ENCODE assay signal across 8 cellular contexts in the genomic region with DNA sequence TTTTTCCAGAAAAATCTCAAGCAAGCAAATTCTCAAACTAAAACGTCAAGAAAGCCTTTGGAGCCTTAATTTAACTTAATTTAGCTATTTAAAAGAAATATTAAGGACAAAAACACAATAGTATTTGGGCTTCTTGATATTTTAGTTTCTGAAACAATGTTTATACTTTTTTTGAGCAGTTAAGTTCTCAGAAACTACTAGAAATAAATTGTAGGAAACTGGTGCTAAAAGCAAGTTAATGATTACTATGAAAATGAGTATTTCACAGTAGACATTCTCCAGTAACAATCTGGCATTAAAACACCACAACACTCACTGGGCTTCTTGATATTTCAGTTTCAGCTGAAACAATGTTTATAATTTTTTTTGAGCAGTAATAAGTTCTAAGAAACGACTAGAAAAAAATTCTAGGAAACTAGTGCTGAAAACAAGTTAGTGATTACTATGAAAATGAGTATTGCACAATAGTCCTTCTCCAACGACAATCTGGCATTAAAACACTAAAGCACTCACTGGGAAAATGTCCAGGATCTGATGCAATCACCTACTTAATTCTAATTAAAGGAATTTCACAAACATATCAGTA. TPM values are rescaled to one million over a fixed set of nuclear protein-coding genes. Genes with fewer than 3 reads are reported as not detected.
A peak's percentile ranks its signal among the peaks of the same experiment; 100 is the strongest.
DNase-seq lines count a peak whose midpoint lies in the region; ATAC-seq, FAIRE-seq and TF ChIP-seq lines count a peak whose summit lies in the region.

No MANE protein-coding gene starts in this region.

- H3K27me3 ChIP-seq in breast epithelium (no peaks in the 10 kb centered on the region), lower lobe of right lung (ENCODE audit: low read depth) (no peaks in the 10 kb centered on the region)

- H3K4me1 ChIP-seq in breast epithelium, result peaks cover 0 to 22% of the 10 kb centered on the region in 2 donors
- H3K4me1 ChIP-seq in lower lobe of right lung, result peaks cover 48% of the 10 kb centered on the region

- intact Hi-C loops in breast epithelium (cut with DNase I; ENCODE audit: low total_unique reads) (no loop called here), lower lobe of right lung (cut with DNase I) (no loop called here)

- peak overlapping the region; percentile 36 for H3K4me3 ChIP-seq in LNCaP clone FGC (ENCODE audit: low read depth, low read length)
- H3K4me3 ChIP-seq in breast epithelium, result no peak overlapping the region
- no peak overlapping the region for H3K4me3 ChIP-seq in lower lobe of right lung

- H3K27ac ChIP-seq in breast epithelium, result peak overlapping the region; percentile 8 to 66
- H3K27ac ChIP-seq in lower lobe of right lung, result peak overlapping the region; percentile 20

- FAIRE-seq in GM12892 (lab: Jason Lieb, UNC), result no peak

- no peak for TF ChIP-seq POLR2A in breast epithelium (IDR thresholded peaks at IDR 0.05)
- no peak for TF ChIP-seq POLR2A in GM12892 (IDR thresholded peaks at IDR 0.05; ENCODE audit: low read depth, low read length)

- ATAC-seq in lower lobe of right lung (peak in 1 of 2 donors; percentile 69), GM19455 (IDR thresholded peaks at IDR 0.05; ENCODE audit: unreplicated experiment) (no peak)

- H3K36me3 ChIP-seq in breast epithelium (no peaks in the 10 kb centered on the region), lower lobe of right lung (no peaks in the 10 kb centered on the region)

- H3K9me3 ChIP-seq in breast epithelium (no peaks in the 10 kb centered on the region), lower lobe of right lung (no peaks in the 10 kb centered on the region)

- TF ChIP-seq CTCF in LNCaP clone FGC (IDR thresholded peaks at IDR 0.05; ENCODE audit: control insufficient read depth, extremely low read depth, insufficient read depth) (no peak), breast epithelium (IDR thresholded peaks at IDR 0.05) (no peak), lower lobe of right lung (IDR thresholded peaks at IDR 0.05) (no peak)

- DNase-seq in AML-193 (lab: John Stamatoyannopoulos, UW) (peak; percentile 70 to 72), LNCaP clone FGC (ENCODE audit: low read depth) (peak; percentile 59), breast epithelium (ENCODE audit: low spot score in 2 of 2) (peak in 1 of 2 donors; percentile 38), lower lobe of right lung (no peak), NCI-H1417 treated with DMSO at 0.1 percent for 48 hours (lab: John Stamatoyannopoulos, UW) (no peak), GM12892 (ENCODE audit: insufficient read length) (no peak)
- DNase-seq in activated CD4-positive, alpha-beta T cell treated with anti-CD3 and anti-CD28 coated beads for 48 hours, result no peak

RNA-seq across cellular contexts. Expression of a gene that starts 45.1 kb away (rescaled TPM):
- total RNA-seq in breast epithelium, result 10 to 100 TPM; 35.4 to 62.2 (median 50.1) TPM
- 66.5 TPM for total RNA-seq in lower lobe of right lung
- polyA plus RNA-seq in GM12892 (2012; ENCODE audit: missing spikeins), result 8.5 TPM

RNA-seq across cellular contexts. Expression of a gene that starts 45.4 kb away (rescaled TPM):
- 10 to 100 TPM; 20.3 to 30.0 (median 27.7) TPM for total RNA-seq in breast epithelium
- total RNA-seq in lower lobe of right lung, result 24.5 TPM
- polyA plus RNA-seq in GM12892 (2012; ENCODE audit: missing spikeins), result 18.6 TPM

RNA-seq across cellular contexts. Expression of a gene that starts 49.0 kb away (rescaled TPM):
- total RNA-seq in breast epithelium, result 1 to 10 TPM; 1.2 to 2.9 (median 1.6) TPM
- total RNA-seq in lower lobe of right lung, result 6.8 TPM
- not detected for polyA plus RNA-seq in GM12892 (2012; ENCODE audit: missing spikeins)

Comparison
In these comparisons a context has a peak if more than half of its experiments do, and no peak if none do; other contexts are left out.
1. DNase-seq: peak in AML-193 (2 of 2) and LNCaP clone FGC (single experiment); none in lower lobe of right lung (single experiment), NCI-H1417 treated with DMSO at 0.1 percent for 48 hours (single experiment), GM12892 (single experiment) and activated CD4-positive, alpha-beta T cell treated with anti-CD3 and anti-CD28 coated beads for 48 hours (single experiment).